ENCODE assay signal across 34 cellular contexts in the genomic region with DNA sequence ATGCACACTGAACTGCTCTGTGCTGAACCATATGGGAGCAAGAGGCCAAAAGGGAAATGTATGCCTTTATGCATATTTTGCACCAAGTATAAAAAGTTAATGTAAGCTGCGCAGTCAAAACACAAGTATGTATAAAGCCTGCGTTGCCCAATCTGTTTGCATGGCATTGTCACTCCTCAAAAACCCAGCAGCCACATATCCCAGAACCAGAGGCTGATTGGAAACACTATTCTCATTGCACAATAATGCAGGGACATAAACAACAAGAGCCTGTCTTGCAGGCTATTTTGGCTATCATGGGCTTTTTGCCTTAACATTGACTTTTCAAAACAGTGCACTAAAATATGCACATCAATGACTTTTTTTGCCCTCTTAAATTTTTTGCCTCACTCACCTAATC. TPM values are rescaled to one million over a fixed set of nuclear protein-coding genes. Genes with fewer than 3 reads are reported as not detected.
"Had no signal": no experiment of that assay in that cellular context is flagged by ENCODE, and none has a peak within 500 bp of the region (broad histone marks: within the 10 kb centered on the region; RNA-seq: fewer than 3 reads in every experiment).

No MANE protein-coding gene starts in this region.

- ATAC-seq: activated CD4-positive, CD25-positive, alpha-beta regulatory T cell treated with anti-CD3 and anti-CD28 coated beads, Interleukin-2, amount 50 U/mL, for 24 hours; activated CD8-positive, alpha-beta T cell treated with anti-CD3 and anti-CD28 coated beads for 36 hours; activated T-cell treated with anti-CD3 and anti-CD28 coated beads, Interleukin-2, amount 50 U/mL, for 4 hours; activated T-helper 17 cell treated with anti-CD3 and anti-CD28 coated beads, Interleukin-2, amount 50 U/mL, for 72 hours; body of pancreas; effector memory CD8-positive, alpha-beta T cell; foreskin keratinocyte; gastrocnemius medialis; T-cell had no signal

- H3K27me3 ChIP-seq: body of pancreas, esophagus muscularis mucosa, foreskin keratinocyte, gastrocnemius medialis had no signal

- H3K4me3 ChIP-seq: adrenal gland, body of pancreas, esophagus muscularis mucosa, gastrocnemius medialis had no signal

- DNase-seq: activated B cell treated with CpG ODN at 0.5 μM for 24 hours; activated CD4-positive, alpha-beta T cell treated with anti-CD3 and anti-CD28 coated beads for 48 hours; activated CD4-positive, alpha-beta T cell treated with anti-CD3 and anti-CD28 coated beads, Interleukin-2, amount 50 U/mL, for 1 hour; activated CD4-positive, alpha-beta T cell treated with anti-CD3 and anti-CD28 coated beads, Interleukin-2, amount 50 U/mL, for 48 hours; activated CD8-positive, alpha-beta memory T cell treated with anti-CD3 and anti-CD28 coated beads for 24 hours; activated CD8-positive, alpha-beta T cell treated with anti-CD3 and anti-CD28 coated beads for 36 hours; activated effector memory CD4-positive, alpha-beta T cell treated with Interleukin-2 at 50 U/mL for 16 hours; activated gamma-delta T cell treated with Interleukin-2 at 50 U/mL for 16 hours; activated naive CD4-positive, alpha-beta T cell treated with anti-CD3 and anti-CD28 coated beads, Interleukin-2, amount 50 U/mL, for 16 hours; activated naive CD4-positive, alpha-beta T cell treated with Interleukin-2 at 50 U/mL for 16 hours; activated T-cell treated with anti-CD3 and anti-CD28 coated beads, Interleukin-2, amount 50 U/mL, for 4 hours; adrenal gland; amygdala; aorta; body of pancreas; caudate nucleus; cortex of kidney; dermis blood vessel endothelial cell; effector CD4-positive, alpha-beta T cell; effector memory CD8-positive, alpha-beta T cell; erythroblast; foreskin keratinocyte; gastrocnemius medialis; glutamatergic neuron; SW 1271; T-cell; T-helper 9 cell; WERI-Rb-1 had no signal

- H3K4me1 ChIP-seq: adrenal gland, body of pancreas, foreskin keratinocyte had no signal

- H3K9me3 ChIP-seq: adrenal gland, body of pancreas, gastrocnemius medialis had no signal

- FAIRE-seq: colon had no signal

- H3K27ac ChIP-seq: adrenal gland, body of pancreas, esophagus muscularis mucosa, foreskin keratinocyte, gastrocnemius medialis, WERI-Rb-1 had no signal

- H3K36me3 ChIP-seq: adrenal gland, esophagus muscularis mucosa, gastrocnemius medialis, WERI-Rb-1 had no signal

RNA-seq across cellular contexts. Expression of gene ASB9, which starts 5.1 kb away (rescaled TPM):
- total RNA-seq: activated B cell treated with CpG ODN at 0.5 μM for 24 hours, chondrocyte had no signal

RNA-seq across cellular contexts. Expression of gene ASB11, which starts 40.5 kb away (rescaled TPM):
- total RNA-seq: activated B cell treated with CpG ODN at 0.5 μM for 24 hours; activated CD8-positive, alpha-beta T cell treated with anti-CD3 and anti-CD28 coated beads for 36 hours; activated T-cell treated with anti-CD3 and anti-CD28 coated beads, Interleukin-2, amount 50 U/mL, for 4 hours; activated T-helper 17 cell treated with anti-CD3 and anti-CD28 coated beads, Interleukin-2, amount 50 U/mL, for 72 hours; aorta; chondrocyte; dermis blood vessel endothelial cell; esophagus muscularis mucosa; foreskin keratinocyte; T-cell; T-helper 2 cell treated with Interferon-gamma antibody and Interleukin-4, amounts not matched to agents 100 ng/mL and 5 ng/mL, for 36 hours had no signal
- polyA plus RNA-seq: adrenal gland, aorta, foreskin keratinocyte had no signal
